8 cellular contexts compared by ENCODE assay signal in genomic region chr17:56653877-56654276, GRCh38.
DNase-seq lines count a peak whose midpoint lies in the region; ATAC-seq, FAIRE-seq and TF ChIP-seq lines count a peak whose summit lies in the region.

No MANE protein-coding gene starts in this region.

- peak in 1 of 2 experiments; percentile 60 for DNase-seq in Caco-2
- peak; percentile 79 to 89 for DNase-seq in SJCRH30
- DNase-seq in activated naive CD4-positive, alpha-beta T cell treated with Interleukin-2 at 50 U/mL for 16 hours, result peak; percentile 43
- DNase-seq in HepG2 (ENCODE audit: low spot score), result peak; percentile 38
- DNase-seq in stimulated activated naive CD4-positive, alpha-beta T cell treated with Interleukin-2 at 50 U/mL for 16 hours (lab: John Stamatoyannopoulos, UW), result peak; percentile 17
- no peak for DNase-seq in Right ventricle myocardium inferior (ENCODE audit: missing footprints)

- H2AFZ ChIP-seq in HepG2 (ENCODE audit: low read length), result no peak overlapping the region

- in situ Hi-C loops in HepG2 (cut with HindIII; ENCODE audit: extremely low pct_ligation_motif_present, low pct_unique_long_range_greater_than_20kb), result no loop called here

- H3K4me1 Mint-ChIP-seq in Caco-2 (ENCODE audit: low read depth, unreplicated experiment), result no peaks in the 10 kb centered on the region

- BruUV-seq in Caco-2 (replicated peaks; lab: Mats Ljungman, UMichigan), result no TSS peak
- no TSS peak for BruUV-seq in HepG2 (replicated peaks; lab: Mats Ljungman, UMichigan)

- no peak for TF ChIP-seq EP300 in HepG2 (IDR thresholded peaks at IDR 0.05; ENCODE audit: low read depth in 2 of 2, low read length in 2 of 2)
- no peak for TF ChIP-seq EP300 in HepG2 (CRISPR knock-in tag; IDR thresholded peaks at IDR 0.05; ENCODE audit: borderline replicate concordance)

- TF ChIP-seq POLR2A in HepG2 (IDR thresholded peaks at IDR 0.05; ENCODE audit: insufficient read depth in 1 of 2, low read depth in 2 of 2, low read length in 2 of 2), result no peak

- H3K4me1 ChIP-seq in Caco-2, result no peaks in the 10 kb centered on the region
- peaks cover 19% of the 10 kb centered on the region for H3K4me1 ChIP-seq in SJCRH30
- H3K4me1 ChIP-seq in HepG2 (ENCODE audit: insufficient read depth, low read length), result no peaks in the 10 kb centered on the region

- no peak overlapping the region for H3K4me2 ChIP-seq in HepG2 (ENCODE audit: low read depth, low read length)

- ATAC-seq in GM19395 (IDR thresholded peaks at IDR 0.05; ENCODE audit: unreplicated experiment) (peak; percentile 97), HG03432 (IDR thresholded peaks at IDR 0.05; ENCODE audit: unreplicated experiment) (peak; percentile 100), HepG2 (peak; percentile 94), Right ventricle myocardium inferior (no peak)

- H3K27me3 ChIP-seq in Caco-2 (replicated peaks; ENCODE audit: control insufficient read depth, insufficient read depth, low read length) (no peaks in the 10 kb centered on the region), SJCRH30 (no peaks in the 10 kb centered on the region), HepG2 (ENCODE audit: control insufficient read depth in 1 of 2, insufficient read depth in 2 of 2, low read length in 2 of 2) (no peaks in the 10 kb centered on the region)

- H3K4me3 Mint-ChIP-seq in Caco-2 (ENCODE audit: unreplicated experiment), result no peak overlapping the region

- no peaks in the 10 kb centered on the region for H3K79me2 ChIP-seq in HepG2 (ENCODE audit: insufficient read depth, low read length)

- POLR2A ChIA-PET in Caco-2 (lab: Charles Lee), result no interaction called here
- POLR2A ChIA-PET in HepG2 (lab: Yijun Ruan, JAX), result no interaction called here

- H3K36me3 Mint-ChIP-seq in Caco-2 (ENCODE audit: insufficient read depth, unreplicated experiment), result no peaks in the 10 kb centered on the region

- CTCF ChIA-PET in Caco-2 (lab: Charles Lee), result interaction anchor here (0.8 kb wide), 1 partner anchor 127 kb away, joined by 3 read pairs; no protein-coding TSS in a partner anchor
- CTCF ChIA-PET in HepG2 (lab: Yijun Ruan, JAX; ENCODE audit: low intra/inter-chr PET ratio, low total read pairs), result no interaction called here

- H3K27ac ChIP-seq in SJCRH30 (no peak overlapping the region), HepG2 (ENCODE audit: extremely low read length, insufficient read depth, low read length) (no peak overlapping the region)

- H3K27ac Mint-ChIP-seq in Caco-2 (ENCODE audit: unreplicated experiment), result no peak overlapping the region

- intact Hi-C loops in Caco-2 (cut with micrococcal nuclease; ENCODE audit: unreplicated experiment), result loop anchor here (1.0 to 2.0 kb wide), 2 partner anchors 61 to 63 kb away; partner anchors contain the start of gene NOG
- intact Hi-C loops in HepG2 (cut with micrococcal nuclease; ENCODE audit: unreplicated experiment), result loop anchor here (1.0 kb wide), 1 partner anchor 62 kb away; no protein-coding TSS in a partner anchor
- intact Hi-C loops in Right ventricle myocardium inferior (cut with DNase I), result no loop called here

- peak; percentile 23 for FAIRE-seq in HepG2 (lab: Jason Lieb, UNC)

- 30% methylated on average over 3 of the region's 3 CpGs for WGBS in HepG2 (ENCODE audit: low lambda C conversion rate)

- H3K9ac ChIP-seq in HepG2 (ENCODE audit: insufficient read depth, low read depth, low read length), result no peak overlapping the region

- no peaks in the 10 kb centered on the region for H3K9me3 Mint-ChIP-seq in Caco-2 (ENCODE audit: unreplicated experiment)

- no peaks in the 10 kb centered on the region for H4K20me1 ChIP-seq in HepG2 (ENCODE audit: insufficient read depth, low read length)

- peak; percentile 57 to 72 for TF ChIP-seq CTCF in Caco-2 (IDR thresholded peaks at IDR 0.05; ENCODE audit: insufficient read depth in 1 of 2, low read depth in 1 of 2, low read length in 1 of 2, severe bottlenecking in 1 of 2, unreplicated experiment in 1 of 2)
- peak; percentile 33; the same call in 1 of the 2 replicates for TF ChIP-seq CTCF in HepG2 (CRISPR knock-in tag; IDR thresholded peaks at IDR 0.05)

- peaks cover 3% of the 10 kb centered on the region for H3K27me3 Mint-ChIP-seq in Caco-2 (ENCODE audit: insufficient read depth, unreplicated experiment)

- H3K4me3 ChIP-seq in Caco-2 (ENCODE audit: low read depth, low read length), result no peak overlapping the region
- no peak overlapping the region for H3K4me3 ChIP-seq in SJCRH30
- no peak overlapping the region for H3K4me3 ChIP-seq in HepG2 (replicated peaks in 1 of 3; ENCODE audit: insufficient read depth in 1 of 3, low read depth in 2 of 3, low read length in 3 of 3)

- no peak for TF ChIP-seq RAD21 in HepG2 (CRISPR knock-in tag; IDR thresholded peaks at IDR 0.05)

- no peaks in the 10 kb centered on the region for H3K36me3 ChIP-seq in Caco-2 (ENCODE audit: control insufficient read depth, insufficient read depth, low read length)
- H3K36me3 ChIP-seq in SJCRH30, result no peaks in the 10 kb centered on the region
- no peaks in the 10 kb centered on the region for H3K36me3 ChIP-seq in HepG2 (replicated peaks in 1 of 2; ENCODE audit: control insufficient read depth in 1 of 2, insufficient read depth in 2 of 2, low read length in 2 of 2)

- peaks cover 4% of the 10 kb centered on the region; the same call in 1 of the 2 replicates for H3K9me3 ChIP-seq in Caco-2
- H3K9me3 ChIP-seq in SJCRH30 (replicated peaks), result no peaks in the 10 kb centered on the region
- no peaks in the 10 kb centered on the region for H3K9me3 ChIP-seq in HepG2 (ENCODE audit: low read length)

TF ChIP-seq in HepG2, 621 proteins besides CTCF, POLR2A, EP300 and RAD21:
- TF ChIP-seq SP1 (IDR thresholded peaks at IDR 0.05) (no peak), SP1 (CRISPR knock-in tag; IDR thresholded peaks at IDR 0.05) (no peak), STAG1 (CRISPR knock-in tag; IDR thresholded peaks at IDR 0.05) (peak; percentile 36; the same call in 1 of the 2 replicates), SMC3 (IDR thresholded peaks at IDR 0.05; ENCODE audit: low read length) (peak; percentile 25; the same call in 1 of the 2 replicates), PBX3 (CRISPR knock-in tag; IDR thresholded peaks at IDR 0.05; ENCODE audit: borderline replicate concordance) (no peak)
